1 cellular context compared by ENCODE assay signal in the genomic region with DNA sequence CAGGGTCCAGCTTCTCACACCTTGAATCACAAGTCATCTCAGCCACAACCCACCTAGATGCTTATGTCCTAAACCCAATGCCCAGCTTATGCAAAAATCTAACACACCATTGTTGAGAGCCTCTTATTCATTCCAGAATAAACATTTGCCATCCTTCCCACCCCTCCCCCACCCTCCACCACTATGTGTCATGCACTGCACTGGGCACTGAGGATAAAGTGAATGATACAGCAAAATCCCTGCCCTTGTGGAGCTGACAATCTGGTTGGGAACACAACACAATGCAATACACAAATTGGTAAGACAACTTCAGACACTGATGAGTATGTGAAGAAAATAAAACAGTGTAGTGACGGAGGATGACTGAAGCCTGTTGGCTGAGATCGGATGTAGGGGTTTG.
TF ChIP-seq lines count a peak whose summit lies in the region.

No MANE protein-coding gene starts in this region.

TF ChIP-seq in H1, 55 proteins besides CTCF, POLR2A, EP300 and RAD21:
- TF ChIP-seq CTBP2 (IDR thresholded peaks at IDR 0.05; ENCODE audit: borderline replicate concordance, insufficient read depth, insufficient read length, low read length): no peak
- no peak for TF ChIP-seq CHD2 (IDR thresholded peaks at IDR 0.05; ENCODE audit: low read length)
- no peak for TF ChIP-seq MAFK (IDR thresholded peaks at IDR 0.05; ENCODE audit: low read depth, low read length)
- TF ChIP-seq SIRT6 (IDR thresholded peaks at IDR 0.05; ENCODE audit: low read length): no peak
- no peak for TF ChIP-seq SIX5 (IDR thresholded peaks at IDR 0.05; ENCODE audit: low read depth, low read length)
- no peak for TF ChIP-seq BRCA1 (IDR thresholded peaks at IDR 0.05; ENCODE audit: low read depth, low read length)
TF ChIP-seq in H1: peak in this region for 0.
